Comparison of ENCODE assay signal across 14 cellular contexts in genomic region chr6:37680668-37681067, GRCh38. TPM values are rescaled to one million over a fixed set of nuclear protein-coding genes. Genes with fewer than 3 reads are reported as not detected.
DNase-seq lines count a peak whose midpoint lies in the region; ATAC-seq and TF ChIP-seq lines count a peak whose summit lies in the region.
"Had no signal": no experiment of that assay in that cellular context is flagged by ENCODE, and none has a peak within 500 bp of the region (broad histone marks: within the 10 kb centered on the region; RNA-seq: fewer than 3 reads in every experiment).

No MANE protein-coding gene starts in this region.

- H3K4me1 ChIP-seq in thyroid gland (peaks cover 9 to 12% of the 10 kb centered on the region in 2 donors), MM.1S (ENCODE audit: low read length) (no peaks in the 10 kb centered on the region)
- H3K4me1 ChIP-seq: SJCRH30, uterus had no signal

- no peaks in the 10 kb centered on the region for H3K27me3 Mint-ChIP-seq in activated B cell treated with CpG ODN at 0.5 μM for 24 hours

- intact Hi-C loops in activated B cell treated with CpG ODN at 0.5 μM for 24 hours (cut with micrococcal nuclease) (loop anchor here (2.0 kb wide), 1 partner anchor 16 kb away; the partner anchor contains the start of gene MDGA1), thyroid gland (cut with DNase I) (no loop called here)

- H3K9me3 ChIP-seq in thyroid gland = no peaks in the 10 kb centered on the region
- H3K9me3 ChIP-seq in MM.1S (replicated peaks; ENCODE audit: insufficient read depth, low read length) = no peaks in the 10 kb centered on the region
- H3K9me3 ChIP-seq: SJCRH30, uterus had no signal

- no peak for TF ChIP-seq POLR2A in thyroid gland (IDR thresholded peaks at IDR 0.05)

- 23 to 34% methylated on average over 2 to 11 of the region's 12 CpGs for WGBS in thyroid gland, 2 donors

- CTCF ChIA-PET in activated B cell treated with CpG ODN at 0.5 μM for 24 hours (lab: Charles Lee) = no interaction called here

- no peaks in the 10 kb centered on the region for H3K9me3 Mint-ChIP-seq in activated B cell treated with CpG ODN at 0.5 μM for 24 hours
- H3K9me3 Mint-ChIP-seq: activated T-helper 2 cell treated with anti-CD3 and anti-CD28 coated beads, Interferon-gamma antibody, Interleukin-2, Interleukin-4, amounts not matched to agents 10 μg/mL and 5 μg/mL and 100 μg/mL, durations not matched to agents 14 hours and 24 hours and 36 hours had no signal

- H3K27me3 ChIP-seq in layer of hippocampus (ENCODE audit: control insufficient read depth, insufficient read depth, low read length) = no peaks in the 10 kb centered on the region
- no peaks in the 10 kb centered on the region for H3K27me3 ChIP-seq in thyroid gland
- no peaks in the 10 kb centered on the region for H3K27me3 ChIP-seq in MM.1S (replicated peaks; ENCODE audit: insufficient read depth, low read length)
- H3K27me3 ChIP-seq: SJCRH30, uterus had no signal

- no peak overlapping the region for H3K4me3 ChIP-seq in thyroid gland (replicated peaks in 1 of 3)
- no peak overlapping the region for H3K4me3 ChIP-seq in MM.1S (ENCODE audit: low read length)
- H3K4me3 ChIP-seq: SJCRH30, uterus had no signal

- H3K4me3 Mint-ChIP-seq in activated B cell treated with CpG ODN at 0.5 μM for 24 hours = no peak overlapping the region

- no peaks in the 10 kb centered on the region for H4K20me1 ChIP-seq in MM.1S (ENCODE audit: insufficient read depth, low read length)

- no peak for ATAC-seq in activated B cell treated with CpG ODN at 0.5 μM for 24 hours (ENCODE audit: low read depth)

- no peaks in the 10 kb centered on the region for H3F3A ChIP-seq in MM.1S (ENCODE audit: insufficient read depth, low read length)

- peak overlapping the region; percentile 86 for H3K27ac Mint-ChIP-seq in activated B cell treated with CpG ODN at 0.5 μM for 24 hours
- H3K27ac Mint-ChIP-seq: activated T-helper 2 cell treated with anti-CD3 and anti-CD28 coated beads, Interferon-gamma antibody, Interleukin-2, Interleukin-4, amounts not matched to agents 10 μg/mL and 5 μg/mL and 100 μg/mL, durations not matched to agents 14 hours and 24 hours and 36 hours had no signal

- DNase-seq in NCI-H1092 treated with DMSO at 0.1 percent for 48 hours (lab: John Stamatoyannopoulos, UW) (peak; percentile 91), activated B cell treated with CpG ODN at 0.5 μM for 24 hours (no peak), thyroid gland (peak; percentile 87 to 88), NCI-H748 treated with DMSO at 0.1 percent for 48 hours (lab: John Stamatoyannopoulos, UW) (no peak), MM.1S (no peak), NCI-H510A (lab: John Stamatoyannopoulos, UW) (no peak)
- DNase-seq: activated CD4-positive, CD25-positive, alpha-beta regulatory T cell treated with anti-CD3 and anti-CD28 coated beads, Interleukin-2, amount 50 U/mL, for 72 hours; cerebellar nuclear complex; DND-41; NCI-H1436; SJCRH30 had no signal

- H3K27ac ChIP-seq in layer of hippocampus (ENCODE audit: low read depth, low read length) = peak overlapping the region; percentile 90
- H3K27ac ChIP-seq in thyroid gland = peak overlapping the region in 2 of 3 donors; percentile 44 to 55
- no peak overlapping the region for H3K27ac ChIP-seq in MM.1S (ENCODE audit: low read length)
- H3K27ac ChIP-seq: SJCRH30, uterus had no signal

- H3K36me3 Mint-ChIP-seq in activated B cell treated with CpG ODN at 0.5 μM for 24 hours (ENCODE audit: low read depth) = no peaks in the 10 kb centered on the region

- peaks cover 56% of the 10 kb centered on the region for H3K4me1 Mint-ChIP-seq in activated B cell treated with CpG ODN at 0.5 μM for 24 hours

- TF ChIP-seq CTCF in activated B cell treated with CpG ODN at 0.5 μM for 24 hours (IDR thresholded peaks at IDR 0.05) = no peak
- no peak for TF ChIP-seq CTCF in thyroid gland (IDR thresholded peaks at IDR 0.05)
- TF ChIP-seq CTCF in MM.1S (IDR thresholded peaks at IDR 0.05; ENCODE audit: low read length) = no peak

- H3K79me2 ChIP-seq in MM.1S (ENCODE audit: low read length) = no peaks in the 10 kb centered on the region

- H3K9me2 ChIP-seq in MM.1S (replicated peaks; ENCODE audit: insufficient read depth, low read length) = no peaks in the 10 kb centered on the region

- POLR2A ChIA-PET in activated B cell treated with CpG ODN at 0.5 μM for 24 hours (lab: Charles Lee) = interaction anchor here (1.2 kb wide), 1 partner anchor 24 kb away, joined by 3 read pairs; no protein-coding TSS in a partner anchor

- H3K9ac ChIP-seq in MM.1S (ENCODE audit: low read length) = no peak overlapping the region

- H3K36me3 ChIP-seq in thyroid gland (no peaks in the 10 kb centered on the region), MM.1S (replicated peaks; ENCODE audit: insufficient read depth, low read length) (no peaks in the 10 kb centered on the region)
- H3K36me3 ChIP-seq: SJCRH30, uterus had no signal

- no peak overlapping the region for H2AFZ ChIP-seq in MM.1S (ENCODE audit: low read length)

- no peak overlapping the region for H3K4me2 ChIP-seq in MM.1S (ENCODE audit: low read depth, low read length)

RNA-seq across cellular contexts. Expression of gene MDGA1, which starts 17.0 kb away (rescaled TPM):
- total RNA-seq in activated B cell treated with CpG ODN at 0.5 μM for 24 hours (6.1 and 6.7 TPM in 2 replicates), thyroid gland (1 to 10 TPM in 3 of 4 donors, under 1 TPM in 1; 0.83 to 3.9 (median 1.6) TPM)

Comparison
In these comparisons a context has a peak if more than half of its experiments do, and no peak if none do; other contexts are left out.
1. DNase-seq: peak in NCI-H1092 treated with DMSO at 0.1 percent for 48 hours (single experiment) and thyroid gland (2 of 2); none in activated B cell treated with CpG ODN at 0.5 μM for 24 hours (single experiment), NCI-H748 treated with DMSO at 0.1 percent for 48 hours (single experiment), MM.1S (single experiment) and NCI-H510A (single experiment).